Comparison of ENCODE assay signal across 8 cellular contexts in genomic region chr3:160486459-160486869, GRCh38. TPM values are rescaled to one million over a fixed set of nuclear protein-coding genes. Genes with fewer than 3 reads are reported as not detected.
DNase-seq lines count a peak whose midpoint lies in the region; ATAC-seq, FAIRE-seq and TF ChIP-seq lines count a peak whose summit lies in the region.

No MANE protein-coding gene starts in this region.

- peaks cover 0 to 4% (median 0%) of the 10 kb centered on the region in 8 donors for H3K9me3 Mint-ChIP-seq in CD4-positive, alpha-beta memory T cell

- H3K4me1 Mint-ChIP-seq in CD4-positive, alpha-beta memory T cell: peaks cover 0 to 7% (median 5%) of the 10 kb centered on the region in 4 donors

- TF ChIP-seq CTCF in HL-60 (IDR thresholded peaks at IDR 0.05; ENCODE audit: insufficient read depth, low read length) (peak; percentile 21), esophagus squamous epithelium (IDR thresholded peaks at IDR 0.05) (peak; percentile 31 to 64 (median 52)), gastrocnemius medialis (IDR thresholded peaks at IDR 0.05 in 4 of 5, conservative IDR thresholded peaks at IDR 0.05 in 1 of 5) (peak in 3 of 5 experiments; percentile 27 to 66 (median 50))

- no peaks in the 10 kb centered on the region for H3K36me3 Mint-ChIP-seq in CD4-positive, alpha-beta memory T cell

- 0 to 3% methylated on average over 2 of the region's 2 CpGs for WGBS in esophagus squamous epithelium, 2 donors

- no peaks in the 10 kb centered on the region for H3K36me3 ChIP-seq in CD4-positive, alpha-beta memory T cell (ENCODE audit: insufficient read depth, low read length)
- H3K36me3 ChIP-seq in esophagus squamous epithelium (no peaks in the 10 kb centered on the region), gastrocnemius medialis (no peaks in the 10 kb centered on the region)

- H3K27ac Mint-ChIP-seq in CD4-positive, alpha-beta memory T cell: no peak overlapping the region

- intact Hi-C loops in CD4-positive, alpha-beta memory T cell (cut with micrococcal nuclease): loop anchor here (1.0 to 2.0 kb wide), 3 partner anchors 324 to 1642 kb away; partner anchors contain the start of gene IL12A
- intact Hi-C loops in esophagus squamous epithelium (cut with DNase I): no loop called here
- intact Hi-C loops in gastrocnemius medialis (cut with DNase I; ENCODE audit: low total_unique reads): no loop called here

- no peaks in the 10 kb centered on the region for H3K27me3 ChIP-seq in CD4-positive, alpha-beta memory T cell (ENCODE audit: insufficient read depth, low read length)
- H3K27me3 ChIP-seq in HL-60 (ENCODE audit: insufficient read depth, poor library complexity, severe bottlenecking) (no peaks in the 10 kb centered on the region), esophagus squamous epithelium (no peaks in the 10 kb centered on the region), gastrocnemius medialis (no peaks in the 10 kb centered on the region)

- peaks cover 2% of the 10 kb centered on the region in 2 donors for H3K27me3 Mint-ChIP-seq in CD4-positive, alpha-beta memory T cell

- no peaks in the 10 kb centered on the region for H3K4me1 ChIP-seq in CD4-positive, alpha-beta memory T cell (ENCODE audit: insufficient read depth, low read length)
- peaks cover 0 to 12% (median 0%) of the 10 kb centered on the region in 3 donors for H3K4me1 ChIP-seq in esophagus squamous epithelium
- no peaks in the 10 kb centered on the region for H3K4me1 ChIP-seq in gastrocnemius medialis

- CTCF ChIA-PET in CD4-positive, alpha-beta memory T cell (lab: Charles Lee; ENCODE audit: partially characterized antibody): interaction anchor here (0.8 to 2.9 kb wide), 10 partner anchors 9 to 601 kb away, joined by 3 to 11 read pairs (median 4); partner anchors contain the start of genes IL12A and TRIM59

- no peak for FAIRE-seq in H54 (lab: Jason Lieb, UNC)

- no peak for TF ChIP-seq POLR2A in esophagus squamous epithelium (IDR thresholded peaks at IDR 0.05)
- TF ChIP-seq POLR2A in gastrocnemius medialis (IDR thresholded peaks at IDR 0.05): no peak
- TF ChIP-seq POLR2A in H54 (IDR thresholded peaks at IDR 0.05; ENCODE audit: low read depth, low read length): no peak

- POLR2A ChIA-PET in CD4-positive, alpha-beta memory T cell (lab: Charles Lee; ENCODE audit: partially characterized antibody): no interaction called here

- no peak overlapping the region for H3K27ac ChIP-seq in CD4-positive, alpha-beta memory T cell (ENCODE audit: low read depth, low read length)
- H3K27ac ChIP-seq in HL-60 (replicated peaks) (no peak overlapping the region), esophagus squamous epithelium (no peak overlapping the region), gastrocnemius medialis (no peak overlapping the region)

- no peak for ATAC-seq in gastrocnemius medialis
- ATAC-seq in GM21390 (IDR thresholded peaks at IDR 0.05; ENCODE audit: unreplicated experiment): no peak

- H3K4me3 Mint-ChIP-seq in CD4-positive, alpha-beta memory T cell: no peak overlapping the region

- peak in 4 of 5 donors; percentile 8 to 27 (median 20) for DNase-seq in CD4-positive, alpha-beta memory T cell
- no peak for DNase-seq in HL-60 (ENCODE audit: low read depth in 1 of 2, low spot score in 1 of 2)
- peak; percentile 74 for DNase-seq in RPMI8226
- DNase-seq in esophagus squamous epithelium (lab: John Stamatoyannopoulos, UW): no peak
- no peak for DNase-seq in gastrocnemius medialis
- no peak for DNase-seq in H54 (ENCODE audit: insufficient read length, low spot score)
- no peak for DNase-seq in activated CD4-positive, CD25-positive, alpha-beta regulatory T cell treated with anti-CD3 and anti-CD28 coated beads, Interleukin-2, amount 50 U/mL, for 72 hours

- no peaks in the 10 kb centered on the region for H3K9me3 ChIP-seq in CD4-positive, alpha-beta memory T cell (ENCODE audit: control insufficient read depth in 1 of 2, low read length in 2 of 2)
- H3K9me3 ChIP-seq in esophagus squamous epithelium (no peaks in the 10 kb centered on the region), gastrocnemius medialis (no peaks in the 10 kb centered on the region)

- no peak overlapping the region for H3K4me3 ChIP-seq in CD4-positive, alpha-beta memory T cell (ENCODE audit: low read length in 2 of 2)
- H3K4me3 ChIP-seq in HL-60 (replicated peaks; ENCODE audit: insufficient read depth, low read length): no peak overlapping the region
- no peak overlapping the region for H3K4me3 ChIP-seq in esophagus squamous epithelium
- H3K4me3 ChIP-seq in gastrocnemius medialis: no peak overlapping the region

- in situ Hi-C loops in gastrocnemius medialis (cut with MboI; ENCODE audit: low sequenced_read_pairs in 4 of 4): no loop called here

RNA-seq across cellular contexts. Expression of gene TRIM59, which starts 36.9 kb away (rescaled TPM):
- 10 to 100 TPM; 26.3 to 28.3 TPM for total RNA-seq in CD4-positive, alpha-beta memory T cell
- polyA plus RNA-seq in CD4-positive, alpha-beta memory T cell: 10 to 100 TPM; 21.6 to 31.5 TPM
- 10 to 100 TPM in 1 of 4 donors, 1 to 10 TPM in 3; 4.9 to 14.7 (median 8.9) TPM for total RNA-seq in esophagus squamous epithelium
- total RNA-seq in gastrocnemius medialis: under 1 TPM; 0.13 to 0.55 (median 0.46) TPM

Comparison
In these comparisons a context has a peak if more than half of its experiments do, and no peak if none do; other contexts are left out.
1. DNase-seq: peak in CD4-positive, alpha-beta memory T cell (4 of 5) and RPMI8226 (single experiment); none in HL-60 (0 of 2), esophagus squamous epithelium (single experiment), gastrocnemius medialis (0 of 2), H54 (single experiment) and activated CD4-positive, CD25-positive, alpha-beta regulatory T cell treated with anti-CD3 and anti-CD28 coated beads, Interleukin-2, amount 50 U/mL, for 72 hours (single experiment).
2. Peak in every context shown above with its lines, with median percentiles within 50 percentile points of each other: CTCF ChIP-seq.